15 cellular contexts compared by ENCODE assay signal in genomic region chr2:207291287-207292249, GRCh38.
DNase-seq lines count a peak whose midpoint lies in the region; ATAC-seq lines count a peak whose summit lies in the region.
"Had no signal": no experiment of that assay in that cellular context is flagged by ENCODE, and none has a peak within 500 bp of the region (broad histone marks: within the 10 kb centered on the region; RNA-seq: fewer than 3 reads in every experiment).

No MANE protein-coding gene starts in this region.

- peaks cover 6% of the 10 kb centered on the region for H3K27me3 Mint-ChIP-seq in activated CD4-positive, alpha-beta T cell treated with anti-CD3 and anti-CD28 coated beads for 36 hours

- peak overlapping the region; percentile 38 for H3K27ac Mint-ChIP-seq in activated CD4-positive, alpha-beta T cell treated with anti-CD3 and anti-CD28 coated beads for 36 hours

- intact Hi-C loops in activated CD4-positive, alpha-beta T cell treated with anti-CD3 and anti-CD28 coated beads for 36 hours (cut with DNase I, micrococcal nuclease) = loop anchor here in 1 of 2 experiments (1.0 kb wide), 2 partner anchors 20 to 40 kb away; no protein-coding TSS in a partner anchor

- peaks cover 51% of the 10 kb centered on the region for H3K4me1 Mint-ChIP-seq in activated CD4-positive, alpha-beta T cell treated with anti-CD3 and anti-CD28 coated beads for 36 hours

- ATAC-seq in activated CD4-positive, alpha-beta T cell treated with anti-CD3 and anti-CD28 coated beads for 36 hours = peak; percentile 72
- ATAC-seq in GM19351 (IDR thresholded peaks at IDR 0.05; ENCODE audit: unreplicated experiment) (peak; percentile 57), HG02798 (IDR thresholded peaks at IDR 0.05; ENCODE audit: poor library complexity, unreplicated experiment) (peak; percentile 38), HG03196 (IDR thresholded peaks at IDR 0.05; ENCODE audit: unreplicated experiment) (no peak)

- DNase-seq in activated CD4-positive, alpha-beta T cell treated with anti-CD3 and anti-CD28 coated beads for 36 hours = no peak
- DNase-seq in activated CD4-positive, alpha-beta T cell treated with anti-CD3 and anti-CD28 coated beads for 1 hour = no peak
- DNase-seq in OCI-M1 (lab: John Stamatoyannopoulos, UW) = peak; percentile 11
- DNase-seq in activated CD8-positive, alpha-beta memory T cell treated with anti-CD3 and anti-CD28 coated beads, Interleukin-2, amount 50 U/mL, for 48 hours = no peak
- no peak for DNase-seq in NCI-H146 (lab: John Stamatoyannopoulos, UW)
- DNase-seq: activated naive CD4-positive, alpha-beta T cell treated with Interleukin-2 at 50 U/mL for 16 hours; cortex of kidney; foreskin fibroblast; mesendoderm; NCI-H1694; spleen; transverse colon had no signal

- CTCF ChIA-PET in activated CD4-positive, alpha-beta T cell treated with anti-CD3 and anti-CD28 coated beads for 36 hours (lab: Charles Lee) = interaction anchor here (1.4 to 1.5 kb wide), 2 partner anchors 12 to 215 kb away, joined by 3 to 6 read pairs; no protein-coding TSS in a partner anchor

- peaks cover 3% of the 10 kb centered on the region for H3K36me3 Mint-ChIP-seq in activated CD4-positive, alpha-beta T cell treated with anti-CD3 and anti-CD28 coated beads for 36 hours (ENCODE audit: low read depth)

- POLR2A ChIA-PET in activated CD4-positive, alpha-beta T cell treated with anti-CD3 and anti-CD28 coated beads for 36 hours (lab: Charles Lee) = interaction anchor here (1.2 kb wide), 1 partner anchor 39 kb away, joined by 3 read pairs; no protein-coding TSS in a partner anchor

- H3K4me3 Mint-ChIP-seq in activated CD4-positive, alpha-beta T cell treated with anti-CD3 and anti-CD28 coated beads for 36 hours = no peak overlapping the region

- peaks cover 4% of the 10 kb centered on the region for H3K9me3 Mint-ChIP-seq in activated CD4-positive, alpha-beta T cell treated with anti-CD3 and anti-CD28 coated beads for 36 hours (ENCODE audit: low read depth)
